ENCODE assay signal across 8 cellular contexts in genomic region chr18:79678665-79679551, GRCh38. TPM values are rescaled to one million over a fixed set of nuclear protein-coding genes. Genes with fewer than 3 reads are reported as not detected.
A peak's percentile ranks its signal among the peaks of the same experiment; 100 is the strongest.
DNase-seq lines count a peak whose midpoint lies in the region; ATAC-seq, FAIRE-seq and TF ChIP-seq lines count a peak whose summit lies in the region.

No MANE protein-coding gene starts in this region.

- TF ChIP-seq CTCF in OCI-LY3 (IDR thresholded peaks at IDR 0.05; ENCODE audit: low read depth, low read length) = peak; percentile 11; the same call in 1 of the 2 replicates
- no peak for TF ChIP-seq CTCF in endothelial cell of umbilical vein (IDR thresholded peaks at IDR 0.05; ENCODE audit: extremely low read depth in 1 of 2, insufficient read depth in 1 of 2, low read depth in 1 of 2, low read length in 2 of 2)
- no peak for TF ChIP-seq CTCF in mesothelial cell of epicardium (IDR thresholded peaks at IDR 0.05; ENCODE audit: unreplicated experiment)

- peak overlapping the region; percentile 79 for H3K4me3 ChIP-seq in OCI-LY3 (ENCODE audit: low read length)
- H3K4me3 ChIP-seq in endothelial cell of umbilical vein (replicated peaks in 1 of 3; ENCODE audit: insufficient read depth in 1 of 3, low read depth in 1 of 3, low read length in 3 of 3) = peak overlapping the region; percentile 65 to 99 (median 82)

- H3K36me3 ChIP-seq in OCI-LY3 (replicated peaks; ENCODE audit: low read depth, low read length) (peaks cover 35% of the 10 kb centered on the region), endothelial cell of umbilical vein (ENCODE audit: control insufficient read depth in 2 of 2, extremely low read depth in 1 of 2, insufficient read depth in 2 of 2, low read length in 2 of 2) (peaks cover 0 to 3% of the 10 kb centered on the region in 2 experiments)

- H2AFZ ChIP-seq in OCI-LY3 (ENCODE audit: low read depth, low read length) = peak overlapping the region; percentile 89
- peak overlapping the region; percentile 83 for H2AFZ ChIP-seq in endothelial cell of umbilical vein (ENCODE audit: low read depth, low read length)

- POLR2A ChIA-PET in endothelial cell of umbilical vein (lab: Charles Lee) = interaction anchor here (0.7 kb wide), 1 partner anchor 285 kb away, joined by 3 read pairs; no protein-coding TSS in a partner anchor

- H3K36me3 Mint-ChIP-seq in mesothelial cell of epicardium = peaks cover 5% of the 10 kb centered on the region

- H3K4me2 ChIP-seq in OCI-LY3 (ENCODE audit: low read length) (peak overlapping the region; percentile 76), endothelial cell of umbilical vein (ENCODE audit: insufficient read depth, low read length) (peak overlapping the region; percentile 78)

- no peaks in the 10 kb centered on the region for H3K9me1 ChIP-seq in endothelial cell of umbilical vein (replicated peaks; ENCODE audit: control insufficient read depth, extremely low read depth, insufficient read depth, low read length)

- H3K4me3 Mint-ChIP-seq in mesothelial cell of epicardium = peak overlapping the region; percentile 99

- peaks cover 34% of the 10 kb centered on the region for H3K4me1 Mint-ChIP-seq in mesothelial cell of epicardium

- H4K20me1 ChIP-seq in OCI-LY3 (ENCODE audit: insufficient read depth, low read length) (peaks cover 37% of the 10 kb centered on the region), endothelial cell of umbilical vein (replicated peaks; ENCODE audit: control insufficient read depth, extremely low read depth, insufficient read depth, low read length) (no peaks in the 10 kb centered on the region)

- H3K4me1 ChIP-seq in OCI-LY3 (ENCODE audit: low read length) = peaks cover 22% of the 10 kb centered on the region
- peaks cover 16% of the 10 kb centered on the region for H3K4me1 ChIP-seq in endothelial cell of umbilical vein (ENCODE audit: control insufficient read depth, extremely low read depth, insufficient read depth, low read length)

- no peaks in the 10 kb centered on the region for H3K27me3 Mint-ChIP-seq in mesothelial cell of epicardium (ENCODE audit: low read depth)

- H3K79me2 ChIP-seq in OCI-LY3 (ENCODE audit: low read length) (peaks cover 60% of the 10 kb centered on the region), endothelial cell of umbilical vein (ENCODE audit: control insufficient read depth, insufficient read depth, low read length) (peaks cover 45% of the 10 kb centered on the region)

- peak; percentile 95 for ATAC-seq in GM21528 (IDR thresholded peaks at IDR 0.05; ENCODE audit: low FRiP score, unreplicated experiment)

- peak; percentile 99 for FAIRE-seq in endothelial cell of umbilical vein (lab: Jason Lieb, UNC)

- dilution Hi-C loops in endothelial cell of umbilical vein (cut with MboI; ENCODE audit: extremely low pct_ligation_motif_present, low sequenced_read_pairs) = no loop called here

- H3K9ac ChIP-seq in OCI-LY3 (ENCODE audit: low read length) = peak overlapping the region; percentile 85
- H3K9ac ChIP-seq in endothelial cell of umbilical vein (replicated peaks; ENCODE audit: extremely low read depth, insufficient read depth, low read length) = peak overlapping the region; percentile 60

- CTCF ChIA-PET in endothelial cell of umbilical vein (lab: Charles Lee) = no interaction called here

- H3K27me3 ChIP-seq in OCI-LY3 (ENCODE audit: low read depth, low read length) (no peaks in the 10 kb centered on the region), endothelial cell of umbilical vein (ENCODE audit: control insufficient read depth in 2 of 2, insufficient read depth in 2 of 2, low read length in 2 of 2) (no peaks in the 10 kb centered on the region)

- no peaks in the 10 kb centered on the region for H3K9me3 ChIP-seq in OCI-LY3 (ENCODE audit: insufficient read depth, low read length)
- H3K9me3 ChIP-seq in endothelial cell of umbilical vein (replicated peaks; ENCODE audit: control insufficient read depth, insufficient read depth, low read length) = no peaks in the 10 kb centered on the region

- intact Hi-C loops in endothelial cell of umbilical vein (cut with micrococcal nuclease) = loop anchor here (1.0 to 5.0 kb wide), 6 partner anchors 273 to 430 kb away; partner anchors contain the start of genes ADNP2, NFATC1, RBFA and SLC66A2

- H3K27ac ChIP-seq in OCI-LY3 (ENCODE audit: low read length) (peak overlapping the region; percentile 80), endothelial cell of umbilical vein (ENCODE audit: insufficient read depth, low read depth, low read length) (peak overlapping the region; percentile 73)

- H3K9me3 Mint-ChIP-seq in mesothelial cell of epicardium = no peaks in the 10 kb centered on the region

- peak overlapping the region; percentile 99 for H3K27ac Mint-ChIP-seq in mesothelial cell of epicardium

- peak; percentile 95 for DNase-seq in DMS 273 treated with DMSO at 0.1 percent for 48 hours (lab: John Stamatoyannopoulos, UW)
- peak; percentile 94 for DNase-seq in HuH-7.5 (ENCODE audit: low spot score)
- DNase-seq in activated T-cell treated with anti-CD3 and anti-CD28 coated beads for 24 hours (ENCODE audit: low read depth) = peak; percentile 98
- DNase-seq in endothelial cell of umbilical vein (ENCODE audit: low read depth, low spot score) = peak; percentile 99
- peak; percentile 96 to 98 for DNase-seq in mesothelial cell of epicardium (ENCODE audit: low spot score in 2 of 2, unreplicated experiment in 2 of 2)
- peak; percentile 99 for DNase-seq in stimulated activated CD8-positive, alpha-beta memory T cell treated with anti-CD3 and anti-CD28 coated beads, Interleukin-15, amount 100 ng/mL, for 4 hours (ENCODE audit: low read depth in 2 of 2)

- no TSS peak for BruUV-seq in endothelial cell of umbilical vein (replicated peaks; lab: Mats Ljungman, UMichigan)

- TF ChIP-seq POLR2A in endothelial cell of umbilical vein (IDR thresholded peaks at IDR 0.05; ENCODE audit: low read depth, low read length) = peak; percentile 25

TF ChIP-seq in endothelial cell of umbilical vein, 7 proteins besides CTCF, POLR2A, EP300 and RAD21:
- TF ChIP-seq MYC (IDR thresholded peaks at IDR 0.05; ENCODE audit: low read depth, low read length) (peak; percentile 9), MAX (IDR thresholded peaks at IDR 0.05; ENCODE audit: insufficient read depth, insufficient read length) (peak; percentile 40), FOS (IDR thresholded peaks at IDR 0.05; ENCODE audit: borderline replicate concordance, insufficient read depth, low read length) (no peak), JUN (IDR thresholded peaks at IDR 0.05; ENCODE audit: borderline replicate concordance, insufficient read depth, insufficient read length, low read depth) (no peak)

RNA-seq across cellular contexts. Expression of gene CTDP1, which starts 0.7 kb away (rescaled TPM):
- total RNA-seq in endothelial cell of umbilical vein = 23.5 and 27.6 TPM in 2 replicates
- 13.5 and 15.3 TPM in 2 replicates for polyA plus RNA-seq in endothelial cell of umbilical vein
- polyA plus RNA-seq in endothelial cell of umbilical vein (2011; cell fraction: cytosol; rRNA removed) = 11.4 and 12.7 TPM in 2 replicates
- polyA plus RNA-seq in endothelial cell of umbilical vein (2011; cell fraction: nucleus; rRNA removed) = 22.4 and 24.7 TPM in 2 replicates
- 14.8 and 15.6 TPM in 2 replicates for polyA plus RNA-seq in endothelial cell of umbilical vein (2012)
- 10.5 and 13.8 TPM in 2 replicates for polyA minus RNA-seq in endothelial cell of umbilical vein
- 8.6 TPM for polyA minus RNA-seq in endothelial cell of umbilical vein (2011; cell fraction: cytosol; rRNA and poly(A)+ RNA removed)
- 14.1 and 18.1 TPM in 2 replicates for polyA minus RNA-seq in endothelial cell of umbilical vein (2011; cell fraction: nucleus; rRNA and poly(A)+ RNA removed)
- 22.3 to 24.2 TPM (median 24.1 TPM) in 3 replicates for total RNA-seq in mesothelial cell of epicardium

Comparison
In these comparisons a context has a peak if more than half of its experiments do, and no peak if none do; other contexts are left out.
1. Peak in every context shown above with its lines: DNase-seq, ATAC-seq, H3K4me3 ChIP-seq and H3K27ac ChIP-seq.